Comparison of ENCODE assay signal across 8 cellular contexts in genomic region chr17:17818088-17818526, GRCh38. TPM values are rescaled to one million over a fixed set of nuclear protein-coding genes. Genes with fewer than 3 reads are reported as not detected.
DNase-seq lines count a peak whose midpoint lies in the region; ATAC-seq and TF ChIP-seq lines count a peak whose summit lies in the region.
"Had no signal": no experiment of that assay in that cellular context is flagged by ENCODE, and none has a peak within 500 bp of the region (broad histone marks: within the 10 kb centered on the region; RNA-seq: fewer than 3 reads in every experiment).

No MANE protein-coding gene starts in this region.

- no peak overlapping the region for H3K4me3 ChIP-seq in mucosa of rectum (ENCODE audit: low read length in 2 of 2)

- no peaks in the 10 kb centered on the region for H3K27me3 Mint-ChIP-seq in brain

- H3K4me3 Mint-ChIP-seq in brain = no peak overlapping the region

- no peaks in the 10 kb centered on the region for H3K9me3 ChIP-seq in mucosa of rectum (ENCODE audit: control insufficient read depth in 2 of 2, low read length in 2 of 2)

- H3K4me1 ChIP-seq in mucosa of rectum (ENCODE audit: control insufficient read depth in 2 of 2, insufficient read depth in 2 of 2, low read length in 2 of 2) = peaks cover 47 to 55% of the 10 kb centered on the region in 2 donors

- no peak for TF ChIP-seq CTCF in brain (conservative IDR thresholded peaks at IDR 0.05)

- H3K9me3 Mint-ChIP-seq in brain = no peaks in the 10 kb centered on the region
- H3K9me3 Mint-ChIP-seq: activated naive CD4-positive, alpha-beta T cell treated with anti-CD3 and anti-CD28 coated beads, Interleukin-2, amount 50 U/mL, for 72 hours had no signal

- H3K9ac ChIP-seq in mucosa of rectum (ENCODE audit: low read depth in 1 of 2, low read length in 2 of 2) = peak overlapping the region in 1 of 2 donors; percentile 19

- peak overlapping the region; percentile 56 to 67 for H3K27ac ChIP-seq in mucosa of rectum (ENCODE audit: low read depth in 2 of 2, low read length in 2 of 2)

- peak overlapping the region in 3 of 5 experiments; percentile 27 to 94 (median 68) for H3K27ac Mint-ChIP-seq in brain

- peak; percentile 67 for DNase-seq in Daoy (ENCODE audit: low read depth)
- DNase-seq in HT-29 (ENCODE audit: low spot score) = peak; percentile 63
- no peak for DNase-seq in NCI-H1930 (lab: John Stamatoyannopoulos, UW)
- no peak for DNase-seq in NCI-H2227 treated with DMSO at 0.1 percent for 48 hours (lab: John Stamatoyannopoulos, UW)

- peaks cover 45 to 49% of the 10 kb centered on the region in 2 donors for H3K36me3 ChIP-seq in mucosa of rectum (ENCODE audit: control insufficient read depth in 2 of 2, insufficient read depth in 2 of 2, low read length in 2 of 2)

- ATAC-seq in GM21423 (IDR thresholded peaks at IDR 0.05; ENCODE audit: unreplicated experiment) = no peak
- ATAC-seq: activated naive CD4-positive, alpha-beta T cell treated with anti-CD3 and anti-CD28 coated beads, Interleukin-2, amount 50 U/mL, for 72 hours had no signal

- peaks cover 68% of the 10 kb centered on the region for H3K4me1 Mint-ChIP-seq in brain

- peaks cover 6% of the 10 kb centered on the region for H3K36me3 Mint-ChIP-seq in brain

- H3K27me3 ChIP-seq in mucosa of rectum (ENCODE audit: control insufficient read depth in 2 of 2, insufficient read depth in 2 of 2, low read length in 2 of 2) = no peaks in the 10 kb centered on the region

RNA-seq across cellular contexts. Expression of gene SREBF1, which starts 18.7 kb away (rescaled TPM):
- 19.1 and 24.7 TPM in 2 replicates for total RNA-seq in Daoy (2014; rRNA removed; shearing (Covaris generic))
- 296 and 304 TPM in 2 replicates for total RNA-seq in HT-29 (2014; rRNA removed; shearing (Covaris generic))
- 39.4 TPM for polyA plus RNA-seq in brain (ENCODE audit: insufficient read depth, low read depth, low replicate concordance)

Comparison
In these comparisons a context has a peak if more than half of its experiments do, and no peak if none do; other contexts are left out.
1. DNase-seq: peak in Daoy (single experiment) and HT-29 (single experiment); none in NCI-H1930 (0 of 2) and NCI-H2227 treated with DMSO at 0.1 percent for 48 hours (single experiment).
2. RNA of gene SREBF1, which starts 18.7 kb away (total RNA-seq): 296 to 304 TPM in HT-29; 19.1 to 24.7 TPM in Daoy; every median in the first group is over 10 times any median in the second.